Comparison of ENCODE assay signal across 20 cellular contexts in genomic region chr4:15836362-15836761, GRCh38. TPM values are rescaled to one million over a fixed set of nuclear protein-coding genes. Genes with fewer than 3 reads are reported as not detected.
DNase-seq lines count a peak whose midpoint lies in the region; ATAC-seq, FAIRE-seq and TF ChIP-seq lines count a peak whose summit lies in the region.
"Had no signal": no experiment of that assay in that cellular context is flagged by ENCODE, and none has a peak within 500 bp of the region (broad histone marks: within the 10 kb centered on the region; RNA-seq: fewer than 3 reads in every experiment).

No MANE protein-coding gene starts in this region.

- peak overlapping the region; percentile 92 for H2AFZ ChIP-seq in HCT116 (ENCODE audit: low read depth, low read length, poor library complexity, severe bottlenecking)
- H2AFZ ChIP-seq: GM23338 had no signal

- H3K4me1 ChIP-seq in HCT116 (ENCODE audit: control insufficient read depth in 1 of 2, insufficient read depth in 2 of 2, low read length in 2 of 2) (peaks cover 0 to 10% of the 10 kb centered on the region in 2 experiments; a peak in 2 of 4 replicates), vagina (no peaks in the 10 kb centered on the region)
- H3K4me1 ChIP-seq: upper lobe of right lung had no signal

- H3K27me3 ChIP-seq in HCT116 (ENCODE audit: insufficient read depth, low read length) = no peaks in the 10 kb centered on the region
- no peaks in the 10 kb centered on the region for H3K27me3 ChIP-seq in kidney epithelial cell (ENCODE audit: control insufficient read depth, insufficient read depth, low read length)
- H3K27me3 ChIP-seq in vagina = no peaks in the 10 kb centered on the region
- H3K27me3 ChIP-seq: neutrophil, upper lobe of right lung had no signal

- H3K27ac ChIP-seq in HCT116 (ENCODE audit: low read depth, low read length) = no peak overlapping the region
- no peak overlapping the region for H3K27ac ChIP-seq in vagina
- H3K27ac ChIP-seq: 22Rv1, neutrophil, RWPE1, upper lobe of right lung had no signal

- no peak for TF ChIP-seq RAD21 in HCT116 (IDR thresholded peaks at IDR 0.05; ENCODE audit: low read depth)

- peak; percentile 75 for ATAC-seq in HCT116
- no peak for ATAC-seq in HG02938 (IDR thresholded peaks at IDR 0.05; ENCODE audit: unreplicated experiment)
- ATAC-seq: GM23338, T-helper 17 cell, upper lobe of right lung had no signal

- POLR2A ChIA-PET in HCT116 (lab: Charles Lee) = no interaction called here

- H3K9me3 ChIP-seq in HCT116 (ENCODE audit: control insufficient read depth in 1 of 2, insufficient read depth in 1 of 2, low read depth in 1 of 2, low read length in 2 of 2) (no peaks in the 10 kb centered on the region), vagina (no peaks in the 10 kb centered on the region)
- H3K9me3 ChIP-seq: neutrophil, upper lobe of right lung had no signal

- FAIRE-seq in RCC 7860 (lab: Jason Lieb, UNC) = peak; percentile 97
- FAIRE-seq: GM12892 had no signal

- DNase-seq in DMS53 (lab: John Stamatoyannopoulos, UW) (peak; percentile 37), DMS53 treated with DMSO at 0.1 percent for 48 hours (lab: John Stamatoyannopoulos, UW; ENCODE audit: unreplicated experiment) (no peak), HCT116 (ENCODE audit: low read depth, low spot score) (peak; percentile 51), RCC 7860 (ENCODE audit: low spot score) (peak; percentile 88), kidney epithelial cell (ENCODE audit: low read depth) (peak; percentile 73), vagina (ENCODE audit: extremely low spot score in 2 of 2) (no peak), T-helper 2 cell (no peak)
- DNase-seq: activated CD4-positive, alpha-beta T cell treated with anti-CD3 and anti-CD28 coated beads, Interleukin-2, amount 10 ng/mL, durations not matched to agents 7 days and 5 days; EL; MM.1S; stimulated activated CD4-positive, alpha-beta T cell treated with anti-CD3 and anti-CD28 coated beads, Interleukin-4, amount 100 ng/mL, for 1 hour; T-helper 17 cell; upper lobe of right lung had no signal

- no TSS peak for BruUV-seq in HCT116 (replicated peaks; lab: Mats Ljungman, UMichigan)

- no peaks in the 10 kb centered on the region for H3K9me2 ChIP-seq in HCT116 (ENCODE audit: insufficient read depth)

- RAD21 ChIA-PET in HCT116 (lab: Charles Lee; ENCODE audit: low non-redundant PET in 1 of 2, low total read pairs in 2 of 2, uncharacterized antibody in 2 of 2, unreplicated experiment in 2 of 2) = no interaction called here

- H4K20me1 ChIP-seq in HCT116 (ENCODE audit: insufficient read depth) = no peaks in the 10 kb centered on the region

- H3K4me2 ChIP-seq in HCT116 (ENCODE audit: low read length) = peak overlapping the region; percentile 26
- H3K4me2 ChIP-seq: GM23338 had no signal

- TF ChIP-seq POLR2A in HCT116 (IDR thresholded peaks at IDR 0.05; ENCODE audit: borderline replicate concordance, extremely low read depth, insufficient read depth, insufficient read length) (no peak), vagina (IDR thresholded peaks at IDR 0.05) (no peak)

- TF ChIP-seq CTCF in HCT116 (IDR thresholded peaks at IDR 0.05 in 2 of 3, conservative IDR thresholded peaks at IDR 0.05 in 1 of 3; ENCODE audit: borderline replicate concordance in 1 of 3, insufficient read depth in 1 of 3, low read depth in 2 of 3, low read length in 2 of 3) = no peak
- no peak for TF ChIP-seq CTCF in kidney epithelial cell (IDR thresholded peaks at IDR 0.05; ENCODE audit: insufficient read depth, low read length, poor library complexity, severe bottlenecking)
- no peak for TF ChIP-seq CTCF in vagina (IDR thresholded peaks at IDR 0.05)

- H3K36me3 ChIP-seq in HCT116 (ENCODE audit: control insufficient read depth in 1 of 2, insufficient read depth in 2 of 2, low read length in 2 of 2) (no peaks in the 10 kb centered on the region), kidney epithelial cell (ENCODE audit: control insufficient read depth, insufficient read depth, low read length) (no peaks in the 10 kb centered on the region), vagina (no peaks in the 10 kb centered on the region)
- H3K36me3 ChIP-seq: neutrophil, upper lobe of right lung had no signal

- H3K79me2 ChIP-seq in HCT116 (ENCODE audit: insufficient read depth, low read length) = no peaks in the 10 kb centered on the region

- H3K9ac ChIP-seq in HCT116 (ENCODE audit: low read length) = no peak overlapping the region

- intact Hi-C loops in HCT116 (cut with micrococcal nuclease) (no loop called here), vagina (cut with DNase I) (no loop called here)

- CTCF ChIA-PET in HCT116 (lab: Charles Lee) = interaction anchor here (1.2 kb wide), 1 partner anchor 31 kb away, joined by 5 read pairs; no protein-coding TSS in a partner anchor

- H3K4me3 ChIP-seq in HCT116 (replicated peaks in 1 of 2; ENCODE audit: low read depth in 1 of 2, low read length in 2 of 2) (no peak overlapping the region), kidney epithelial cell (ENCODE audit: low read depth, low read length) (no peak overlapping the region), vagina (no peak overlapping the region)
- H3K4me3 ChIP-seq: GM23338, upper lobe of right lung had no signal

TF ChIP-seq in HCT116, 20 proteins besides CTCF, POLR2A, EP300 and RAD21:
- TF ChIP-seq SP1 (IDR thresholded peaks at IDR 0.05; ENCODE audit: low read depth) = 0 out of 2 replicates have a peak, but pooled peaks have one; percentile 10
- TF ChIP-seq EZH2 (IDR thresholded peaks at IDR 0.05) = no peak
- peak; percentile 56 for TF ChIP-seq FOSL1 (IDR thresholded peaks at IDR 0.05; ENCODE audit: low read depth)
- TF ChIP-seq JUND (IDR thresholded peaks at IDR 0.05) = peak; percentile 54

RNA-seq across cellular contexts. Expression of gene CD38, which starts 58.2 kb away (rescaled TPM):
- total RNA-seq in HCT116 (2021; ENCODE audit: unreplicated experiment) (not detected), kidney epithelial cell (0.04 TPM in 1 of 2 replicates, not detected in the other), vagina (1.2 TPM)
- polyA plus RNA-seq in HCT116 (2012) = 0.01 and 0.04 TPM in 2 replicates
- total RNA-seq: fibroblast of lung had no signal

Comparison
In these comparisons a context has a peak if more than half of its experiments do, and no peak if none do; other contexts are left out.
1. DNase-seq: peak in DMS53 (single experiment), HCT116 (single experiment), RCC 7860 (single experiment) and kidney epithelial cell (single experiment); none in DMS53 treated with DMSO at 0.1 percent for 48 hours (single experiment), vagina (0 of 2) and T-helper 2 cell (0 of 5).